ENCODE assay signal across 7 cellular contexts in genomic region chr5:31581498-31582099, GRCh38. TPM values are rescaled to one million over a fixed set of nuclear protein-coding genes. Genes with fewer than 3 reads are reported as not detected.
DNase-seq lines count a peak whose midpoint lies in the region; ATAC-seq and TF ChIP-seq lines count a peak whose summit lies in the region.

No MANE protein-coding gene starts in this region.

- POLR2A ChIA-PET in WTC11 (lab: Charles Lee) = no interaction called here

- H3K4me1 Mint-ChIP-seq in WTC11 (peaks cover 15% of the 10 kb centered on the region), immature natural killer cell (no peaks in the 10 kb centered on the region)

- TF ChIP-seq POLR2A in uterus (IDR thresholded peaks at IDR 0.05) = no peak

- H3K4me3 ChIP-seq in GM06990 (replicated peaks; ENCODE audit: low read depth, low read length) = no peak overlapping the region
- no peak overlapping the region for H3K4me3 ChIP-seq in uterus

- TF ChIP-seq CTCF in GM06990 (IDR thresholded peaks at IDR 0.05; ENCODE audit: insufficient read depth, low read length, poor library complexity, severe bottlenecking) (peak; percentile 32), WTC11 (IDR thresholded peaks at IDR 0.05) (peak; percentile 44; the same call in 1 of the 2 replicates), uterus (IDR thresholded peaks at IDR 0.05) (peak; percentile 40 to 58 (median 42))

- H3K27me3 ChIP-seq in GM06990 (replicated peaks; ENCODE audit: control insufficient read depth, insufficient read depth, low read length) (no peaks in the 10 kb centered on the region), uterus (no peaks in the 10 kb centered on the region)

- no peaks in the 10 kb centered on the region for H3K4me1 ChIP-seq in uterus

- no peak for DNase-seq in GM06990 (ENCODE audit: extremely low read depth, insufficient read length)
- DNase-seq in NCI-H146 (lab: John Stamatoyannopoulos, UW) = peak; percentile 29
- DNase-seq in WTC11 (ENCODE audit: low spot score) = no peak
- DNase-seq in immature natural killer cell = peak; percentile 19 to 42 (median 30)
- no peak for DNase-seq in uterus

- peaks cover 8% of the 10 kb centered on the region; the same call in 1 of the 2 replicates for H3K36me3 Mint-ChIP-seq in WTC11
- no peaks in the 10 kb centered on the region for H3K36me3 Mint-ChIP-seq in immature natural killer cell

- H3K36me3 ChIP-seq in GM06990 (ENCODE audit: control insufficient read depth, insufficient read depth, low read length) = no peaks in the 10 kb centered on the region
- H3K36me3 ChIP-seq in uterus = no peaks in the 10 kb centered on the region

- H3K27me3 Mint-ChIP-seq in WTC11 (ENCODE audit: low read depth) (peaks cover 4% of the 10 kb centered on the region; the same call in 1 of the 2 replicates), immature natural killer cell (ENCODE audit: low read depth in 3 of 3) (peaks cover 2 to 6% (median 2%) of the 10 kb centered on the region in 3 donors)

- CTCF ChIA-PET in WTC11 (lab: Charles Lee) = interaction anchor here (0.6 to 1.9 kb wide), 5 partner anchors 146 to 283 kb away, joined by 3 to 9 read pairs (median 3); no protein-coding TSS in a partner anchor

- H3K27ac ChIP-seq in uterus = no peak overlapping the region

- intact Hi-C loops in uterus (cut with DNase I; ENCODE audit: low total_unique reads) = loop anchor here (5.0 kb wide), 1 partner anchor 511 kb away; no protein-coding TSS in a partner anchor

- H3K9me3 Mint-ChIP-seq in WTC11 (peaks cover 16% of the 10 kb centered on the region), immature natural killer cell (peaks cover 0 to 2% (median 0%) of the 10 kb centered on the region in 6 donors)

- H3K9me3 ChIP-seq in uterus = no peaks in the 10 kb centered on the region

- H3K4me3 Mint-ChIP-seq in WTC11 (no peak overlapping the region), immature natural killer cell (no peak overlapping the region)

- H3K27ac Mint-ChIP-seq in WTC11 = no peak overlapping the region
- H3K27ac Mint-ChIP-seq in immature natural killer cell = no peak overlapping the region

- ATAC-seq in WTC11 (no peak), GM18861 (IDR thresholded peaks at IDR 0.05; ENCODE audit: unreplicated experiment) (no peak), GM19351 (IDR thresholded peaks at IDR 0.05; ENCODE audit: unreplicated experiment) (no peak)

TF ChIP-seq in WTC11, 78 proteins besides CTCF, POLR2A, EP300 and RAD21:
- TF ChIP-seq PRRX2 (CRISPR knock-in tag; IDR thresholded peaks at IDR 0.05) (no peak), AR (CRISPR knock-in tag; IDR thresholded peaks at IDR 0.05) (no peak)
- TF ChIP-seq, protein P1, sequence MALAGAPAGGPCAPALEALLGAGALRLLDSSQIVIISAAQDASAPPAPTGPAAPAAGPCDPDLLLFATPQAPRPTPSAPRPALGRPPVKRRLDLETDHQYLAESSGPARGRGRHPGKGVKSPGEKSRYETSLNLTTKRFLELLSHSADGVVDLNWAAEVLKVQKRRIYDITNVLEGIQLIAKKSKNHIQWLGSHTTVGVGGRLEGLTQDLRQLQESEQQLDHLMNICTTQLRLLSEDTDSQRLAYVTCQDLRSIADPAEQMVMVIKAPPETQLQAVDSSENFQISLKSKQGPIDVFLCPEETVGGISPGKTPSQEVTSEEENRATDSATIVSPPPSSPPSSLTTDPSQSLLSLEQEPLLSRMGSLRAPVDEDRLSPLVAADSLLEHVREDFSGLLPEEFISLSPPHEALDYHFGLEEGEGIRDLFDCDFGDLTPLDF (CRISPR knock-in tag; IDR thresholded peaks at IDR 0.05) = no peak
- TF ChIP-seq, protein P2, sequence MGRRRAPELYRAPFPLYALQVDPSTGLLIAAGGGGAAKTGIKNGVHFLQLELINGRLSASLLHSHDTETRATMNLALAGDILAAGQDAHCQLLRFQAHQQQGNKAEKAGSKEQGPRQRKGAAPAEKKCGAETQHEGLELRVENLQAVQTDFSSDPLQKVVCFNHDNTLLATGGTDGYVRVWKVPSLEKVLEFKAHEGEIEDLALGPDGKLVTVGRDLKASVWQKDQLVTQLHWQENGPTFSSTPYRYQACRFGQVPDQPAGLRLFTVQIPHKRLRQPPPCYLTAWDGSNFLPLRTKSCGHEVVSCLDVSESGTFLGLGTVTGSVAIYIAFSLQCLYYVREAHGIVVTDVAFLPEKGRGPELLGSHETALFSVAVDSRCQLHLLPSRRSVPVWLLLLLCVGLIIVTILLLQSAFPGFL (CRISPR knock-in tag; IDR thresholded peaks at IDR 0.05; ENCODE audit: borderline replicate concordance) = no peak

RNA-seq across cellular contexts. Expression of gene C5orf22, which starts 49.5 kb away (rescaled TPM):
- total RNA-seq in WTC11 (2021) (30.8 to 40.6 TPM (median 36.6 TPM) in 3 replicates), uterus (10 to 100 TPM in 3 of 4 donors, 1 to 10 TPM in 1; 5.6 to 31.0 (median 18.3) TPM)
- 10 to 100 TPM; 17.9 to 23.6 (median 22.9) TPM for polyA plus RNA-seq in immature natural killer cell

RNA-seq across cellular contexts. Expression of gene DROSHA, which starts 49.7 kb away (rescaled TPM):
- 102 to 125 TPM (median 110 TPM) in 3 replicates for total RNA-seq in WTC11 (2021)
- 10 to 100 TPM in 1 of 3 donors, 1 to 10 TPM in 2; 8.5 to 20.3 (median 9.3) TPM for polyA plus RNA-seq in immature natural killer cell
- 10 to 100 TPM; 17.2 to 82.1 (median 40.5) TPM for total RNA-seq in uterus

RNA-seq across cellular contexts. Expression of gene PDZD2, which starts 57.3 kb away (rescaled TPM):
- total RNA-seq in WTC11 (2021) (7.1 to 11.4 TPM (median 7.5 TPM) in 3 replicates), uterus (10 to 100 TPM in 2 of 4 donors, 1 to 10 TPM in 2; 6.2 to 21.4 (median 11.8) TPM)
- under 1 TPM in 1 of 3 donors, not detected in 2; 0.37 TPM for polyA plus RNA-seq in immature natural killer cell

Comparison
In these comparisons a context has a peak if more than half of its experiments do, and no peak if none do; other contexts are left out.
1. DNase-seq: peak in NCI-H146 (single experiment) and immature natural killer cell (3 of 3); none in GM06990 (single experiment), WTC11 (single experiment) and uterus (0 of 2).
2. Peak in every context shown above with its lines, with median percentiles within 50 percentile points of each other: CTCF ChIP-seq.